In the genomic region with DNA sequence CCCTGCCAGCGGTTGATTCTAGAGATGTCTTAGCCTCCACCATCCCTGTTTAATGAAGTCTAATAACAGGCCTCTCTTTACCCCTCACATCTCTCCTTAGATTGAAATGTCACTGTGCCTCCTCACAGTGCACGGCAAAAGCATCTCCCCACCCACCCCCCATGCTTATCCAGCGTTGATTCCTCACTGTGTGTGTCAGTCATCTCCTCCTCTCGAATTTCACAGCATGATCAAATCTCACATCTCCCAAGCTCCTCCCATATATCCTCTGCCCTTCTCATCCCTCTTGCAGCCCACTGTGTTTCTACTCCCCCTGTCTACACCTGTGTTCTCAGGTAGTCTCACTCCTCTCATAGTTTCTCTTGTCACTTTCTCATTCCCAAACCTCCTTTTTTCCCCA, we compare ENCODE assay signal across 24 cellular contexts.
DNase-seq lines count a peak whose midpoint lies in the region; ATAC-seq, FAIRE-seq and TF ChIP-seq lines count a peak whose summit lies in the region.
"Had no signal": no experiment of that assay in that cellular context is flagged by ENCODE, and none has a peak within 500 bp of the region (broad histone marks: within the 10 kb centered on the region; RNA-seq: fewer than 3 reads in every experiment).

No MANE protein-coding gene starts in this region.

- peaks cover 86% of the 10 kb centered on the region for H3K36me3 Mint-ChIP-seq in GM23338 (ENCODE audit: low read depth)
- H3K36me3 Mint-ChIP-seq in WTC11 = peaks cover 80% of the 10 kb centered on the region
- peaks cover 38% of the 10 kb centered on the region for H3K36me3 Mint-ChIP-seq in glutamatergic neuron (ENCODE audit: unreplicated experiment)

- no peak overlapping the region for H3K4ac ChIP-seq in mesendoderm (ENCODE audit: low read depth, low read length)

- H3K27me3 Mint-ChIP-seq in GM23338 (ENCODE audit: insufficient read depth, low read depth, poor library complexity) (peaks cover 7% of the 10 kb centered on the region), WTC11 (ENCODE audit: low read depth) (no peaks in the 10 kb centered on the region), glutamatergic neuron (ENCODE audit: unreplicated experiment) (peaks cover 8% of the 10 kb centered on the region)

- no peak for DNase-seq in GM23338 (ENCODE audit: low spot score)
- DNase-seq in NCI-H2227 (lab: John Stamatoyannopoulos, UW; ENCODE audit: unreplicated experiment) = peak; percentile 29
- DNase-seq in WTC11 (ENCODE audit: low spot score) = no peak
- peak; percentile 35 for DNase-seq in mesendoderm
- DNase-seq in glutamatergic neuron = no peak
- no peak for DNase-seq in frontal cortex (ENCODE audit: low spot score in 2 of 2)
- DNase-seq in NCI-H748 (lab: John Stamatoyannopoulos, UW; ENCODE audit: unreplicated experiment) = no peak
- DNase-seq: CD4-positive, alpha-beta T cell; DMS53; GOT3; KBM-7; MG63; NCI-H1105 treated with DMSO at 0.1 percent for 48 hours; NCI-H2029; NCI-H2171; NCI-H524; RPMI8226; SHP77; SW 1271 had no signal

- POLR2A ChIA-PET in WTC11 (lab: Charles Lee) = interaction anchor here (0.7 kb wide), 1 partner anchor 53 kb away, joined by 4 read pairs; no protein-coding TSS in a partner anchor

- no peak overlapping the region for H3K27ac ChIP-seq in GM23338 (ENCODE audit: low read depth)
- no peak overlapping the region for H3K27ac ChIP-seq in mesendoderm (ENCODE audit: low read depth, low read length)
- H3K27ac ChIP-seq: BLaER1 treated with 17β-estradiol and CSF1 and Interleukin-3, amounts not matched to agents 10 nM and 100 nM had no signal

- no peaks in the 10 kb centered on the region for H3K27me3 ChIP-seq in GM23338 (ENCODE audit: insufficient read depth)
- no peaks in the 10 kb centered on the region for H3K27me3 ChIP-seq in mesendoderm (ENCODE audit: insufficient read depth, low read length, poor library complexity)
- H3K27me3 ChIP-seq: BLaER1 treated with 17β-estradiol and CSF1 and Interleukin-3, amounts not matched to agents 10 nM and 100 nM; MG63 had no signal

- H3K27ac Mint-ChIP-seq in GM23338 (peak overlapping the region; percentile 4; the same call in 1 of the 2 replicates), WTC11 (peak overlapping the region; percentile 19), glutamatergic neuron (ENCODE audit: unreplicated experiment) (no peak overlapping the region)
- H3K27ac Mint-ChIP-seq: CD4-positive, alpha-beta T cell had no signal

- H3K23ac ChIP-seq in mesendoderm (ENCODE audit: low read length) = no peak overlapping the region

- H3K4me1 ChIP-seq in GM23338 (ENCODE audit: insufficient read depth) = no peaks in the 10 kb centered on the region
- no peaks in the 10 kb centered on the region for H3K4me1 ChIP-seq in mesendoderm (ENCODE audit: control insufficient read depth, low read depth, low read length)
- H3K4me1 ChIP-seq: HAP-1 had no signal

- H4K5ac ChIP-seq in mesendoderm (ENCODE audit: low read length) = no peak overlapping the region

- CTCF ChIA-PET in WTC11 (lab: Charles Lee) = interaction anchor here (1.5 kb wide), 1 partner anchor 122 kb away, joined by 5 read pairs; no protein-coding TSS in a partner anchor

- H3K79me1 ChIP-seq in mesendoderm (ENCODE audit: low read length) = no peaks in the 10 kb centered on the region

- H2AFZ ChIP-seq in GM23338 = no peak overlapping the region

- H3K4me3 ChIP-seq in GM23338 (no peak overlapping the region), mesendoderm (ENCODE audit: low read length) (no peak overlapping the region)
- H3K4me3 ChIP-seq: BLaER1 treated with 17β-estradiol and CSF1 and Interleukin-3, amounts not matched to agents 10 nM and 100 nM; HAP-1; MG63 had no signal

- FAIRE-seq in frontal cortex (lab: Jason Lieb, UNC) = no peak
- FAIRE-seq: A204.1, G401.6, HTR-8/SVneo had no signal

- ATAC-seq in GM23338 = peak; percentile 56
- peak; percentile 78 for ATAC-seq in WTC11

- WGBS in mesendoderm (ENCODE audit: extremely low coverage, insufficient coverage, low lambda C conversion rate) = no CpG with 5 or more reads among the region's 4 CpGs

- H3F3A ChIP-seq in GM23338 (replicated peaks; ENCODE audit: low read depth) = no peaks in the 10 kb centered on the region

- H3K36me3 ChIP-seq in GM23338 (ENCODE audit: insufficient read depth) = peaks cover 22% of the 10 kb centered on the region
- H3K36me3 ChIP-seq in mesendoderm (ENCODE audit: control insufficient read depth, insufficient read depth, low read length) = peaks cover 7% of the 10 kb centered on the region
- H3K36me3 ChIP-seq: BLaER1 treated with 17β-estradiol and CSF1 and Interleukin-3, amounts not matched to agents 10 nM and 100 nM; HAP-1 had no signal

- H2BK15ac ChIP-seq in mesendoderm (replicated peaks; ENCODE audit: low read depth) = no peak overlapping the region

- H4K20me1 ChIP-seq in GM23338 (replicated peaks; ENCODE audit: insufficient read depth) = no peaks in the 10 kb centered on the region
- H4K20me1 ChIP-seq: BLaER1 treated with 17β-estradiol and CSF1 and Interleukin-3, amounts not matched to agents 10 nM and 100 nM had no signal

- H3K4me2 ChIP-seq in GM23338 (no peak overlapping the region), mesendoderm (ENCODE audit: low read length) (no peak overlapping the region)
- H3K4me2 ChIP-seq: BLaER1 treated with 17β-estradiol and CSF1 and Interleukin-3, amounts not matched to agents 10 nM and 100 nM had no signal

- H3K9me2 ChIP-seq in GM23338 (ENCODE audit: insufficient read depth) = no peaks in the 10 kb centered on the region

- H3K79me2 ChIP-seq in GM23338 (replicated peaks; ENCODE audit: insufficient read depth) (no peaks in the 10 kb centered on the region; the same call in 1 of the 2 replicates), mesendoderm (ENCODE audit: control insufficient read depth, insufficient read depth, low read length) (peaks cover under 1% of the 10 kb centered on the region)

- no peak overlapping the region for H3K56ac ChIP-seq in mesendoderm (ENCODE audit: low read length)

- H2BK120ac ChIP-seq in mesendoderm (ENCODE audit: low read depth, low read length) = no peak overlapping the region

- H2AK5ac ChIP-seq in mesendoderm (ENCODE audit: low read length) = no peak overlapping the region

- H4K8ac ChIP-seq in mesendoderm (ENCODE audit: low read depth, low read length) = no peak overlapping the region

- TF ChIP-seq CTCF in GM23338 (conservative IDR thresholded peaks at IDR 0.05; ENCODE audit: low read depth in 2 of 2) (no peak), WTC11 (IDR thresholded peaks at IDR 0.05) (no peak), glutamatergic neuron (IDR thresholded peaks at IDR 0.05; ENCODE audit: partially characterized antibody, unreplicated experiment) (no peak)

- H3K4me3 Mint-ChIP-seq in GM23338 = no peak overlapping the region
- H3K4me3 Mint-ChIP-seq in WTC11 = no peak overlapping the region
- no peak overlapping the region for H3K4me3 Mint-ChIP-seq in glutamatergic neuron (ENCODE audit: unreplicated experiment)
- H3K4me3 Mint-ChIP-seq: CD4-positive, alpha-beta T cell had no signal

- no peak overlapping the region for H3K18ac ChIP-seq in mesendoderm (ENCODE audit: low read length)

- H3K4me1 Mint-ChIP-seq in GM23338 (peaks cover 9% of the 10 kb centered on the region; the same call in 2 of the 3 replicates), WTC11 (peaks cover 8% of the 10 kb centered on the region), glutamatergic neuron (ENCODE audit: low read depth, unreplicated experiment) (peaks cover 2% of the 10 kb centered on the region)

- H2BK5ac ChIP-seq in mesendoderm (ENCODE audit: low read length) = no peak overlapping the region

- H3K9me3 Mint-ChIP-seq in GM23338 = no peaks in the 10 kb centered on the region
- peaks cover 18% of the 10 kb centered on the region for H3K9me3 Mint-ChIP-seq in WTC11
- peaks cover 9% of the 10 kb centered on the region for H3K9me3 Mint-ChIP-seq in glutamatergic neuron (ENCODE audit: unreplicated experiment)

- no peak overlapping the region for H3K9ac ChIP-seq in mesendoderm (ENCODE audit: low read length)
- H3K9ac ChIP-seq: BLaER1 treated with 17β-estradiol and CSF1 and Interleukin-3, amounts not matched to agents 10 nM and 100 nM had no signal

TF ChIP-seq in GM23338, 12 proteins besides CTCF, POLR2A, EP300 and RAD21 (continues in another document):
- no peak for TF ChIP-seq ZNF331 (CRISPR knock-in tag; IDR thresholded peaks at IDR 0.05; ENCODE audit: low read depth)
- no peak for TF ChIP-seq NANOG (IDR thresholded peaks at IDR 0.05; ENCODE audit: borderline replicate concordance)
- no peak for TF ChIP-seq ZNF114 (CRISPR knock-in tag; IDR thresholded peaks at IDR 0.05)
- TF ChIP-seq EZH2phosphoT487 (IDR thresholded peaks at IDR 0.05; ENCODE audit: unreplicated experiment) = no peak
- TF ChIP-seq, protein P1, sequence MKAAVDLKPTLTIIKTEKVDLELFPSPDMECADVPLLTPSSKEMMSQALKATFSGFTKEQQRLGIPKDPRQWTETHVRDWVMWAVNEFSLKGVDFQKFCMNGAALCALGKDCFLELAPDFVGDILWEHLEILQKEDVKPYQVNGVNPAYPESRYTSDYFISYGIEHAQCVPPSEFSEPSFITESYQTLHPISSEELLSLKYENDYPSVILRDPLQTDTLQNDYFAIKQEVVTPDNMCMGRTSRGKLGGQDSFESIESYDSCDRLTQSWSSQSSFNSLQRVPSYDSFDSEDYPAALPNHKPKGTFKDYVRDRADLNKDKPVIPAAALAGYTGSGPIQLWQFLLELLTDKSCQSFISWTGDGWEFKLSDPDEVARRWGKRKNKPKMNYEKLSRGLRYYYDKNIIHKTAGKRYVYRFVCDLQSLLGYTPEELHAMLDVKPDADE (IDR thresholded peaks at IDR 0.05) = no peak
- no peak for TF ChIP-seq JUNB (IDR thresholded peaks at IDR 0.05; ENCODE audit: unreplicated experiment)
- TF ChIP-seq CREB1 (CRISPR knock-in tag; IDR thresholded peaks at IDR 0.05; ENCODE audit: low read depth) = no peak

TF ChIP-seq in WTC11, 78 proteins besides CTCF, POLR2A, EP300 and RAD21 (continues in another document):
- TF ChIP-seq, protein P2, sequence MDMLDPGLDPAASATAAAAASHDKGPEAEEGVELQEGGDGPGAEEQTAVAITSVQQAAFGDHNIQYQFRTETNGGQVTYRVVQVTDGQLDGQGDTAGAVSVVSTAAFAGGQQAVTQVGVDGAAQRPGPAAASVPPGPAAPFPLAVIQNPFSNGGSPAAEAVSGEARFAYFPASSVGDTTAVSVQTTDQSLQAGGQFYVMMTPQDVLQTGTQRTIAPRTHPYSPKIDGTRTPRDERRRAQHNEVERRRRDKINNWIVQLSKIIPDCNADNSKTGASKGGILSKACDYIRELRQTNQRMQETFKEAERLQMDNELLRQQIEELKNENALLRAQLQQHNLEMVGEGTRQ (CRISPR knock-in tag; IDR thresholded peaks at IDR 0.05) = no peak
- no peak for TF ChIP-seq ETV6 (CRISPR knock-in tag; IDR thresholded peaks at IDR 0.05)
- TF ChIP-seq GABPB1 (CRISPR knock-in tag; IDR thresholded peaks at IDR 0.05) = no peak
- no peak for TF ChIP-seq ZNF138 (CRISPR knock-in tag; conservative IDR thresholded peaks at IDR 0.05)
- no peak for TF ChIP-seq CREB1 (CRISPR knock-in tag; IDR thresholded peaks at IDR 0.05)
- TF ChIP-seq NR1H2 (CRISPR knock-in tag; IDR thresholded peaks at IDR 0.05) = no peak
- no peak for TF ChIP-seq FOXK1 (CRISPR knock-in tag; IDR thresholded peaks at IDR 0.05)
- no peak for TF ChIP-seq TEAD1 (CRISPR knock-in tag; IDR thresholded peaks at IDR 0.05)
- no peak for TF ChIP-seq HMGA2 (CRISPR knock-in tag; IDR thresholded peaks at IDR 0.05)

Comparison
In these comparisons a context has a peak if more than half of its experiments do, and no peak if none do; other contexts are left out.
1. DNase-seq: peak in NCI-H2227 (single experiment) and mesendoderm (single experiment); none in GM23338 (single experiment), WTC11 (single experiment), glutamatergic neuron (single experiment), frontal cortex (0 of 2) and NCI-H748 (single experiment).